ENCODE assay signal across 17 cellular contexts in genomic region chr10:119898577-119898976, GRCh38. TPM values are rescaled to one million over a fixed set of nuclear protein-coding genes. Genes with fewer than 3 reads are reported as not detected.
DNase-seq lines count a peak whose midpoint lies in the region; ATAC-seq and TF ChIP-seq lines count a peak whose summit lies in the region.
"Had no signal": no experiment of that assay in that cellular context is flagged by ENCODE, and none has a peak within 500 bp of the region (broad histone marks: within the 10 kb centered on the region; RNA-seq: fewer than 3 reads in every experiment).

No MANE protein-coding gene starts in this region.

- peaks cover 26% of the 10 kb centered on the region for H3K36me3 Mint-ChIP-seq in CD4-positive, CD25-positive, alpha-beta regulatory T cell
- peaks cover 37% of the 10 kb centered on the region for H3K36me3 Mint-ChIP-seq in CD8-positive, alpha-beta T cell
- peaks cover 39% of the 10 kb centered on the region for H3K36me3 Mint-ChIP-seq in activated naive CD8-positive, alpha-beta T cell treated with anti-CD3 and anti-CD28 coated beads, Interleukin-2, amount 50 U/mL, for 24 hours (ENCODE audit: low read depth)
- peaks cover 4 to 7% of the 10 kb centered on the region in 2 donors for H3K36me3 Mint-ChIP-seq in naive B cell

- DNase-seq in CD4-positive, CD25-positive, alpha-beta regulatory T cell = no peak
- no peak for DNase-seq in CD8-positive, alpha-beta T cell
- DNase-seq in activated naive CD8-positive, alpha-beta T cell treated with anti-CD3 and anti-CD28 coated beads, Interleukin-2, amount 50 U/mL, for 24 hours = no peak
- DNase-seq in naive B cell (no peak), Karpas-422 (no peak), GM13976 (ENCODE audit: low spot score) (no peak)
- DNase-seq: ACHN, AML-193, Calu3, DND-41, NCI-H1105, NCI-H1694 treated with DMSO at 0.1 percent for 48 hours, NCI-H2107, NCI-H2227 treated with DMSO at 0.1 percent for 48 hours had no signal

- no peaks in the 10 kb centered on the region for H3K9me3 ChIP-seq in CD4-positive, CD25-positive, alpha-beta regulatory T cell (ENCODE audit: control insufficient read depth in 2 of 2, low read length in 2 of 2)
- H3K9me3 ChIP-seq in CD8-positive, alpha-beta T cell (ENCODE audit: low read length) = no peaks in the 10 kb centered on the region
- no peaks in the 10 kb centered on the region for H3K9me3 ChIP-seq in Karpas-422 (ENCODE audit: low read length)

- no peak overlapping the region for H3K4me2 ChIP-seq in Karpas-422 (ENCODE audit: low read depth, low read length, poor library complexity, severe bottlenecking)

- H3K27ac ChIP-seq in CD4-positive, CD25-positive, alpha-beta regulatory T cell (ENCODE audit: insufficient read depth, low read length, poor library complexity, severe bottlenecking) = no peak overlapping the region
- no peak overlapping the region for H3K27ac ChIP-seq in CD8-positive, alpha-beta T cell (ENCODE audit: low read depth, low read length)
- no peak overlapping the region for H3K27ac ChIP-seq in Karpas-422 (ENCODE audit: low read length)

- no peak overlapping the region for H3K9ac ChIP-seq in Karpas-422 (ENCODE audit: low read length)

- no peak overlapping the region for H3K4me3 ChIP-seq in CD4-positive, CD25-positive, alpha-beta regulatory T cell (ENCODE audit: low read depth, low read length)
- H3K4me3 ChIP-seq in CD8-positive, alpha-beta T cell (ENCODE audit: low read depth, low read length) = no peak overlapping the region
- H3K4me3 ChIP-seq in Karpas-422 (ENCODE audit: low read length) = no peak overlapping the region

- H3K27ac Mint-ChIP-seq in CD4-positive, CD25-positive, alpha-beta regulatory T cell = peak overlapping the region; percentile 49 to 72 (median 58)
- H3K27ac Mint-ChIP-seq in CD8-positive, alpha-beta T cell = peak overlapping the region; percentile 66
- peak overlapping the region; percentile 46 for H3K27ac Mint-ChIP-seq in activated naive CD8-positive, alpha-beta T cell treated with anti-CD3 and anti-CD28 coated beads, Interleukin-2, amount 50 U/mL, for 24 hours
- peak overlapping the region; percentile 6 to 83 (median 64) for H3K27ac Mint-ChIP-seq in naive B cell

- H4K20me1 ChIP-seq in Karpas-422 (ENCODE audit: insufficient read depth, low read depth, low read length) = peaks cover 13% of the 10 kb centered on the region; the same call in 1 of the 2 replicates

- no peaks in the 10 kb centered on the region for H3K27me3 Mint-ChIP-seq in CD4-positive, CD25-positive, alpha-beta regulatory T cell
- no peaks in the 10 kb centered on the region for H3K27me3 Mint-ChIP-seq in CD8-positive, alpha-beta T cell (ENCODE audit: low read depth)
- H3K27me3 Mint-ChIP-seq in activated naive CD8-positive, alpha-beta T cell treated with anti-CD3 and anti-CD28 coated beads, Interleukin-2, amount 50 U/mL, for 24 hours = no peaks in the 10 kb centered on the region
- H3K27me3 Mint-ChIP-seq in naive B cell = no peaks in the 10 kb centered on the region

- H3K9me3 Mint-ChIP-seq in CD4-positive, CD25-positive, alpha-beta regulatory T cell = no peaks in the 10 kb centered on the region
- H3K9me3 Mint-ChIP-seq in CD8-positive, alpha-beta T cell = no peaks in the 10 kb centered on the region
- no peaks in the 10 kb centered on the region for H3K9me3 Mint-ChIP-seq in activated naive CD8-positive, alpha-beta T cell treated with anti-CD3 and anti-CD28 coated beads, Interleukin-2, amount 50 U/mL, for 24 hours
- no peaks in the 10 kb centered on the region for H3K9me3 Mint-ChIP-seq in naive B cell
- H3K9me3 Mint-ChIP-seq: CD14-positive monocyte had no signal

- H3K27me3 ChIP-seq in CD4-positive, CD25-positive, alpha-beta regulatory T cell (ENCODE audit: control insufficient read depth, insufficient read depth, low read length) = no peaks in the 10 kb centered on the region
- H3K27me3 ChIP-seq in CD8-positive, alpha-beta T cell (ENCODE audit: insufficient read depth, low read length) = no peaks in the 10 kb centered on the region
- no peaks in the 10 kb centered on the region for H3K27me3 ChIP-seq in Karpas-422 (ENCODE audit: low read length)

- CTCF ChIA-PET in CD8-positive, alpha-beta T cell (lab: Charles Lee) = no interaction called here

- peaks cover 32% of the 10 kb centered on the region for H3K36me3 ChIP-seq in CD4-positive, CD25-positive, alpha-beta regulatory T cell (ENCODE audit: control insufficient read depth, insufficient read depth, low read length)
- peaks cover 9% of the 10 kb centered on the region for H3K36me3 ChIP-seq in CD8-positive, alpha-beta T cell (ENCODE audit: insufficient read depth, low read length)
- H3K36me3 ChIP-seq in Karpas-422 (ENCODE audit: insufficient read depth, low read length) = peaks cover 29% of the 10 kb centered on the region

- H3K79me2 ChIP-seq in Karpas-422 (ENCODE audit: low read length) = peaks cover 93% of the 10 kb centered on the region

- POLR2A ChIA-PET in CD8-positive, alpha-beta T cell (lab: Charles Lee) = no interaction called here

- intact Hi-C loops in CD8-positive, alpha-beta T cell (cut with DNase I, micrococcal nuclease) = loop anchor here in 1 of 2 experiments (10.0 kb wide), 2 partner anchors 1204 to 1854 kb away; partner anchors contain the start of gene RAB11FIP2

- no peak for ATAC-seq in CD4-positive, CD25-positive, alpha-beta regulatory T cell (ENCODE audit: low read depth in 2 of 2)
- no peak for ATAC-seq in CD8-positive, alpha-beta T cell
- no peak for ATAC-seq in activated naive CD8-positive, alpha-beta T cell treated with anti-CD3 and anti-CD28 coated beads, Interleukin-2, amount 50 U/mL, for 24 hours
- ATAC-seq in naive B cell (ENCODE audit: low read depth in 2 of 2) (no peak), HG03439 (IDR thresholded peaks at IDR 0.05; ENCODE audit: unreplicated experiment) (no peak)
- ATAC-seq: Panc1 had no signal

- no peaks in the 10 kb centered on the region for H3K9me2 ChIP-seq in Karpas-422 (replicated peaks; ENCODE audit: insufficient read depth, low read length)

- in situ Hi-C loops in GM13976 (cut with MboI; ENCODE audit: low sequenced_read_pairs, unreplicated experiment) = no loop called here

- H3K4me1 ChIP-seq in CD4-positive, CD25-positive, alpha-beta regulatory T cell (ENCODE audit: control insufficient read depth, insufficient read depth, low read length, poor library complexity, severe bottlenecking) = peaks cover 13% of the 10 kb centered on the region
- peaks cover 7% of the 10 kb centered on the region for H3K4me1 ChIP-seq in CD8-positive, alpha-beta T cell (ENCODE audit: insufficient read depth, low read length)
- H3K4me1 ChIP-seq in Karpas-422 (ENCODE audit: low read length) = peaks cover 11% of the 10 kb centered on the region

- peaks cover 40 to 66% (median 55%) of the 10 kb centered on the region in 4 donors for H3K4me1 Mint-ChIP-seq in CD4-positive, CD25-positive, alpha-beta regulatory T cell
- H3K4me1 Mint-ChIP-seq in CD8-positive, alpha-beta T cell (ENCODE audit: low read depth) = peaks cover 56% of the 10 kb centered on the region
- H3K4me1 Mint-ChIP-seq in activated naive CD8-positive, alpha-beta T cell treated with anti-CD3 and anti-CD28 coated beads, Interleukin-2, amount 50 U/mL, for 24 hours = peaks cover 49% of the 10 kb centered on the region
- H3K4me1 Mint-ChIP-seq in naive B cell = peaks cover 43 to 53% (median 45%) of the 10 kb centered on the region in 3 donors

- H2AFZ ChIP-seq in Karpas-422 (ENCODE audit: low read length) = no peak overlapping the region

- H3K4me3 Mint-ChIP-seq in CD4-positive, CD25-positive, alpha-beta regulatory T cell = peak overlapping the region in 2 of 4 donors; percentile 15 to 46
- no peak overlapping the region for H3K4me3 Mint-ChIP-seq in CD8-positive, alpha-beta T cell
- no peak overlapping the region for H3K4me3 Mint-ChIP-seq in activated naive CD8-positive, alpha-beta T cell treated with anti-CD3 and anti-CD28 coated beads, Interleukin-2, amount 50 U/mL, for 24 hours
- H3K4me3 Mint-ChIP-seq in naive B cell = no peak overlapping the region

- no peak for TF ChIP-seq CTCF in CD8-positive, alpha-beta T cell (IDR thresholded peaks at IDR 0.05)
- TF ChIP-seq CTCF in GM13976 (IDR thresholded peaks at IDR 0.05; ENCODE audit: borderline replicate concordance, control extremely low read depth, extremely low read depth, insufficient read depth, missing control alignments) = no peak

RNA-seq across cellular contexts. Expression of gene SEC23IP, which starts 6.0 kb away (rescaled TPM):
- 29.7 TPM for total RNA-seq in CD4-positive, CD25-positive, alpha-beta regulatory T cell
- 10 to 100 TPM; 45.0 to 58.6 (median 53.0) TPM for polyA plus RNA-seq in CD4-positive, CD25-positive, alpha-beta regulatory T cell
- total RNA-seq in CD8-positive, alpha-beta T cell = 10 to 100 TPM; 16.2 to 19.8 TPM
- 10 to 100 TPM; 48.6 to 63.8 (median 59.5) TPM for polyA plus RNA-seq in naive B cell (ENCODE audit: low read depth in 6 of 6)
- 32.0 and 33.2 TPM in 2 replicates for total RNA-seq in Karpas-422 (2014; rRNA removed; shearing (Covaris generic); ENCODE audit: low replicate concordance)

RNA-seq across cellular contexts. Expression of gene MCMBP, which starts 25.9 kb away (rescaled TPM):
- total RNA-seq in CD4-positive, CD25-positive, alpha-beta regulatory T cell = 36.1 TPM
- 10 to 100 TPM; 62.8 to 69.6 (median 64.4) TPM for polyA plus RNA-seq in CD4-positive, CD25-positive, alpha-beta regulatory T cell
- total RNA-seq in CD8-positive, alpha-beta T cell = 10 to 100 TPM; 21.0 to 21.2 TPM
- polyA plus RNA-seq in naive B cell (ENCODE audit: low read depth in 6 of 6) = 10 to 100 TPM; 40.5 to 77.0 (median 48.5) TPM
- 25.8 and 38.2 TPM in 2 replicates for total RNA-seq in Karpas-422 (2014; rRNA removed; shearing (Covaris generic); ENCODE audit: low replicate concordance)
